In genomic region chr4:138320856-138321255, GRCh38 we compare ENCODE assay signal across 19 cellular contexts.
A peak's percentile ranks its signal among the peaks of the same experiment; 100 is the strongest.
DNase-seq lines count a peak whose midpoint lies in the region; ATAC-seq, FAIRE-seq and TF ChIP-seq lines count a peak whose summit lies in the region.
"Had no signal": no experiment of that assay in that cellular context is flagged by ENCODE, and none has a peak within 500 bp of the region (broad histone marks: within the 10 kb centered on the region; RNA-seq: fewer than 3 reads in every experiment).

No MANE protein-coding gene starts in this region.

- no peaks in the 10 kb centered on the region for H3K9me3 ChIP-seq in PC-9 (ENCODE audit: insufficient read depth, low read depth)
- no peaks in the 10 kb centered on the region for H3K9me3 ChIP-seq in H1 (ENCODE audit: insufficient read depth in 2 of 2, low read depth in 1 of 2, low read length in 1 of 2)
- H3K9me3 ChIP-seq in neural progenitor cell (ENCODE audit: low read depth) = no peaks in the 10 kb centered on the region
- H3K9me3 ChIP-seq: A549 had no signal

- H3K4me3 Mint-ChIP-seq in neural progenitor cell (no peak overlapping the region), progenitor cell of endocrine pancreas (ENCODE audit: low read depth) (no peak overlapping the region)
- H3K4me3 Mint-ChIP-seq: CD14-positive monocyte; CD8-positive, alpha-beta T cell had no signal

- no peaks in the 10 kb centered on the region for H3K23me2 ChIP-seq in H1 (ENCODE audit: low read depth, low read length)

- H3K36me3 Mint-ChIP-seq in neural progenitor cell = no peaks in the 10 kb centered on the region
- H3K36me3 Mint-ChIP-seq in progenitor cell of endocrine pancreas (ENCODE audit: insufficient read depth) = no peaks in the 10 kb centered on the region
- H3K36me3 Mint-ChIP-seq: CD14-positive monocyte; CD8-positive, alpha-beta T cell had no signal

- H3K27me3 ChIP-seq in PC-9 (ENCODE audit: insufficient read depth, low read depth) = no peaks in the 10 kb centered on the region
- H3K27me3 ChIP-seq in H1 (replicated peaks in 1 of 4; ENCODE audit: control insufficient read depth in 3 of 4, extremely low read depth in 1 of 4, insufficient read depth in 3 of 4, low read length in 3 of 4) = no peaks in the 10 kb centered on the region
- no peaks in the 10 kb centered on the region for H3K27me3 ChIP-seq in neural progenitor cell

- DNase-seq in PC-9 (no peak), H1 (ENCODE audit: low read depth in 1 of 2, low spot score in 2 of 2) (no peak), neural progenitor cell (ENCODE audit: low spot score) (no peak), progenitor cell of endocrine pancreas (ENCODE audit: low spot score, unreplicated experiment) (no peak)
- DNase-seq in activated naive CD4-positive, alpha-beta T cell treated with Interleukin-2 at 50 U/mL for 16 hours = no peak
- DNase-seq: CD8-positive, alpha-beta T cell; COR-L47; DMS153; DMS79 treated with DMSO at 0.1 percent for 48 hours; EL; GDM1 had no signal

- H2BK15ac ChIP-seq in H1 (ENCODE audit: low read length) = no peak overlapping the region

- CTCF ChIA-PET in PC-9 (lab: Charles Lee) (no interaction called here), H1 (lab: Charles Lee; ENCODE audit: partially characterized antibody) (interaction anchor here (1.3 kb wide), 1 partner anchor 201 kb away, joined by 3 read pairs; no protein-coding TSS in a partner anchor)

- H2BK120ac ChIP-seq in H1 (replicated peaks; ENCODE audit: low read depth, low read length) = no peak overlapping the region

- TF ChIP-seq CTCF in PC-9 (conservative IDR thresholded peaks at IDR 0.05) (no peak), H1 (IDR thresholded peaks at IDR 0.05; ENCODE audit: control extremely low read depth in 1 of 3, insufficient read depth in 1 of 3, low read depth in 1 of 3, low read length in 3 of 3) (no peak), neural progenitor cell (IDR thresholded peaks at IDR 0.05) (no peak), progenitor cell of endocrine pancreas (IDR thresholded peaks at IDR 0.05; ENCODE audit: unreplicated experiment) (no peak)

- ATAC-seq in GM21723 (IDR thresholded peaks at IDR 0.05; ENCODE audit: unreplicated experiment) = no peak
- ATAC-seq in HG03159 (IDR thresholded peaks at IDR 0.05; ENCODE audit: unreplicated experiment) = no peak
- ATAC-seq: A549; CD8-positive, alpha-beta T cell; HCT116 had no signal

- H3K4me1 Mint-ChIP-seq in neural progenitor cell (peaks cover 23% of the 10 kb centered on the region), progenitor cell of endocrine pancreas (ENCODE audit: low read depth) (no peaks in the 10 kb centered on the region)
- H3K4me1 Mint-ChIP-seq: CD14-positive monocyte had no signal

- H3K18ac ChIP-seq in H1 (ENCODE audit: extremely low read depth, low read length) = no peak overlapping the region

- no peaks in the 10 kb centered on the region for H3K4me1 ChIP-seq in PC-9 (replicated peaks; ENCODE audit: insufficient read depth)
- H3K4me1 ChIP-seq in H1 (replicated peaks in 1 of 4; ENCODE audit: control insufficient read depth in 3 of 4, insufficient read depth in 4 of 4, low read length in 3 of 4) = peaks cover 0 to 12% (median 2%) of the 10 kb centered on the region in 4 experiments; a peak in 3 of 7 replicates
- H3K4me1 ChIP-seq in neural progenitor cell = peaks cover 61% of the 10 kb centered on the region
- H3K4me1 ChIP-seq: A549 had no signal

- H3K36me3 ChIP-seq in PC-9 (ENCODE audit: low read depth) (no peaks in the 10 kb centered on the region), H1 (ENCODE audit: control insufficient read depth in 2 of 4, insufficient read depth in 4 of 4, low read length in 3 of 4) (no peaks in the 10 kb centered on the region), neural progenitor cell (no peaks in the 10 kb centered on the region)

- no TSS peak for BruUV-seq in PC-9 (replicated peaks; lab: Mats Ljungman, UMichigan)

- H3K56ac ChIP-seq in H1 (replicated peaks; ENCODE audit: insufficient read length, low read depth, low read length) = no peak overlapping the region

- H3K4ac ChIP-seq in H1 (replicated peaks; ENCODE audit: insufficient read length, low read depth, low read length) = no peak overlapping the region

- 0 out of 2 replicates have a peak overlapping the region, but pooled peaks have one; percentile 22 for H2AFZ ChIP-seq in PC-9
- H2AFZ ChIP-seq in H1 (ENCODE audit: low read length) = 0 out of 2 replicates have a peak overlapping the region, but pooled peaks have one; percentile 72
- no peak overlapping the region for H2AFZ ChIP-seq in neural progenitor cell (replicated peaks)

- no peak overlapping the region for H2AK5ac ChIP-seq in H1 (ENCODE audit: low read depth, low read length)

- H3K9me2 ChIP-seq in PC-9 (ENCODE audit: insufficient read depth) = no peaks in the 10 kb centered on the region

- POLR2A ChIA-PET in PC-9 (lab: Charles Lee; ENCODE audit: unreplicated experiment) = no interaction called here
- POLR2A ChIA-PET in H1 (lab: Charles Lee; ENCODE audit: partially characterized antibody) = no interaction called here

- H3K79me1 ChIP-seq in H1 (ENCODE audit: low read depth, low read length) = no peaks in the 10 kb centered on the region

- no peak overlapping the region for H4K5ac ChIP-seq in H1 (ENCODE audit: insufficient read length, low read depth, low read length)

- H4K20me1 ChIP-seq in PC-9 (ENCODE audit: insufficient read depth) (no peaks in the 10 kb centered on the region), H1 (replicated peaks in 1 of 2; ENCODE audit: control insufficient read depth in 1 of 2, insufficient read depth in 2 of 2, low read length in 2 of 2) (no peaks in the 10 kb centered on the region), neural progenitor cell (ENCODE audit: low read depth) (no peaks in the 10 kb centered on the region)

- no peak for FAIRE-seq in H1 (lab: Jason Lieb, UNC)
- FAIRE-seq: A549, D721Med, GM12892, H54 had no signal

- TF ChIP-seq POLR2A in H1 (IDR thresholded peaks at IDR 0.05; ENCODE audit: control extremely low read depth in 1 of 2, low read depth in 2 of 2, low read length in 2 of 2) = no peak

- intact Hi-C loops in PC-9 (cut with micrococcal nuclease; ENCODE audit: unreplicated experiment) = no loop called here

- no peak for TF ChIP-seq EP300 in H1 (IDR thresholded peaks at IDR 0.05; ENCODE audit: borderline replicate concordance in 1 of 2, low read depth in 2 of 2, low read length in 2 of 2)

- H3F3A ChIP-seq in PC-9 (ENCODE audit: insufficient read depth, low read depth) (no peaks in the 10 kb centered on the region), neural progenitor cell (ENCODE audit: low read depth) (peaks cover 21% of the 10 kb centered on the region)

- H2BK5ac ChIP-seq in H1 (ENCODE audit: low read depth, low read length) = no peak overlapping the region

- H3K4me2 ChIP-seq in PC-9 = no peak overlapping the region
- H3K4me2 ChIP-seq in H1 (ENCODE audit: insufficient read depth in 1 of 2, low read depth in 2 of 2, low read length in 2 of 2) = no peak overlapping the region
- H3K4me2 ChIP-seq in neural progenitor cell = peak overlapping the region; percentile 46
- H3K4me2 ChIP-seq: A549 had no signal

- no peak overlapping the region for H3K9ac ChIP-seq in H1 (replicated peaks in 1 of 4; ENCODE audit: extremely low read depth in 1 of 4, low read depth in 3 of 4, low read length in 3 of 4)
- H3K9ac ChIP-seq in neural progenitor cell = no peak overlapping the region

- H3K9me3 Mint-ChIP-seq in neural progenitor cell = no peaks in the 10 kb centered on the region
- H3K9me3 Mint-ChIP-seq in progenitor cell of endocrine pancreas (ENCODE audit: low read depth) = peaks cover 4% of the 10 kb centered on the region
- H3K9me3 Mint-ChIP-seq: CD8-positive, alpha-beta T cell had no signal

- H3K27ac Mint-ChIP-seq in neural progenitor cell (no peak overlapping the region), progenitor cell of endocrine pancreas (no peak overlapping the region)
- H3K27ac Mint-ChIP-seq: CD14-positive monocyte; CD8-positive, alpha-beta T cell had no signal

- H4K91ac ChIP-seq in H1 (replicated peaks; ENCODE audit: insufficient read length, low read length) = no peak overlapping the region

- no peak overlapping the region for H2BK20ac ChIP-seq in H1 (ENCODE audit: low read length)

- H3K79me2 ChIP-seq in PC-9 (ENCODE audit: low read depth) = no peaks in the 10 kb centered on the region
- H3K79me2 ChIP-seq in H1 (ENCODE audit: control insufficient read depth in 1 of 2, insufficient read depth in 2 of 2, low read length in 2 of 2) = no peaks in the 10 kb centered on the region
- H3K79me2 ChIP-seq in neural progenitor cell (ENCODE audit: low read depth) = no peaks in the 10 kb centered on the region

- no peak overlapping the region for H4K8ac ChIP-seq in H1 (ENCODE audit: extremely low read depth, insufficient read depth, low read length)

- no peak for TF ChIP-seq RAD21 in H1 (IDR thresholded peaks at IDR 0.05 in 1 of 2, conservative IDR thresholded peaks at IDR 0.05 in 1 of 2; ENCODE audit: low read depth in 2 of 2, low read length in 2 of 2)

- H2BK12ac ChIP-seq in H1 (ENCODE audit: low read depth, low read length) = no peak overlapping the region

- H3K27ac ChIP-seq in PC-9 = no peak overlapping the region
- H3K27ac ChIP-seq in H1 (ENCODE audit: low read depth, low read length) = no peak overlapping the region
- peak overlapping the region; percentile 87 for H3K27ac ChIP-seq in neural progenitor cell
- H3K27ac ChIP-seq: A549 had no signal

- no peak overlapping the region for H3K23ac ChIP-seq in H1 (ENCODE audit: insufficient read length)

- 74% methylated on average over 1 of the region's 1 CpG; no CpG with 5 or more reads in 1 of the 2 experiments for WGBS in H1 (ENCODE audit: extremely low coverage in 1 of 2, insufficient coverage in 1 of 2, insufficient read length in 1 of 2, insufficient replicate concordance in 2 of 2, low coverage in 1 of 2, low lambda C conversion rate in 2 of 2, missing lambda C conversion rate in 1 of 2), 2 experiments

- H3K27me3 Mint-ChIP-seq in neural progenitor cell (ENCODE audit: insufficient read depth, low read depth) = peaks cover 2% of the 10 kb centered on the region
- H3K27me3 Mint-ChIP-seq in progenitor cell of endocrine pancreas = no peaks in the 10 kb centered on the region

- no peak overlapping the region for H3K14ac ChIP-seq in H1 (ENCODE audit: insufficient read length)

- no peak overlapping the region for H3K4me3 ChIP-seq in PC-9
- H3K4me3 ChIP-seq in H1 (ENCODE audit: extremely low read depth in 1 of 4, insufficient read depth in 2 of 4, low read depth in 3 of 4, low read length in 4 of 4) = no peak overlapping the region
- H3K4me3 ChIP-seq in neural progenitor cell = peak overlapping the region; percentile 6
- H3K4me3 ChIP-seq: A549 had no signal

TF ChIP-seq in H1, 55 proteins besides CTCF, POLR2A, EP300 and RAD21 (continues in another document):
- TF ChIP-seq ASH2L (IDR thresholded peaks at IDR 0.05; ENCODE audit: low read length) (no peak), SP2 (IDR thresholded peaks at IDR 0.05; ENCODE audit: low read length) (no peak), E2F6 (IDR thresholded peaks at IDR 0.05) (no peak), HDAC6 (IDR thresholded peaks at IDR 0.05; ENCODE audit: low read depth, low read length) (no peak)
